In genomic region chr4:83486457-83487129, GRCh38 we compare ENCODE assay signal across 17 cellular contexts. TPM values are rescaled to one million over a fixed set of nuclear protein-coding genes. Genes with fewer than 3 reads are reported as not detected.
DNase-seq lines count a peak whose midpoint lies in the region; ATAC-seq and TF ChIP-seq lines count a peak whose summit lies in the region.
"Had no signal": no experiment of that assay in that cellular context is flagged by ENCODE, and none has a peak within 500 bp of the region (broad histone marks: within the 10 kb centered on the region; RNA-seq: fewer than 3 reads in every experiment).

No MANE protein-coding gene starts in this region.

- H2AFZ ChIP-seq in HCT116 (ENCODE audit: low read depth, low read length, poor library complexity, severe bottlenecking), result peak overlapping the region; percentile 64

- TF ChIP-seq CTCF in HCT116 (IDR thresholded peaks at IDR 0.05 in 2 of 3, conservative IDR thresholded peaks at IDR 0.05 in 1 of 3; ENCODE audit: borderline replicate concordance in 1 of 3, insufficient read depth in 1 of 3, low read depth in 2 of 3, low read length in 2 of 3) (no peak), liver (IDR thresholded peaks at IDR 0.05; ENCODE audit: low read depth, low read length, missing input control) (no peak), psoas muscle (IDR thresholded peaks at IDR 0.05) (no peak), chondrocyte (IDR thresholded peaks at IDR 0.05) (no peak)

- no peaks in the 10 kb centered on the region for H4K20me1 ChIP-seq in HCT116 (ENCODE audit: insufficient read depth)

- no peaks in the 10 kb centered on the region for H3K9me2 ChIP-seq in HCT116 (ENCODE audit: insufficient read depth)

- POLR2A ChIA-PET in CD4-positive, alpha-beta memory T cell (lab: Charles Lee; ENCODE audit: partially characterized antibody), result interaction anchor here (0.5 to 4.5 kb wide), 4 partner anchors 11 to 158 kb away, joined by 3 to 62 read pairs (median 20); partner anchors contain the start of genes GPAT3, HELQ and MRPS18C
- POLR2A ChIA-PET in HCT116 (lab: Charles Lee), result no interaction called here

- WGBS in liver, result 59% methylated on average over 3 of the region's 3 CpGs
- 81 to 89% (median 83%) methylated on average over 3 of the region's 3 CpGs for WGBS in psoas muscle, 3 donors

- intact Hi-C loops in CD4-positive, alpha-beta memory T cell (cut with micrococcal nuclease), result loop anchor here (10.0 kb wide), 1 partner anchor 1202 kb away; no protein-coding TSS in a partner anchor
- intact Hi-C loops in HCT116 (cut with micrococcal nuclease) (loop anchor here (2.0 kb wide), 1 partner anchor 42 kb away; no protein-coding TSS in a partner anchor), psoas muscle (cut with DNase I) (no loop called here)
- intact Hi-C loops in activated T-helper 2 cell treated with anti-CD3 and anti-CD28 coated beads, Interferon-gamma antibody, Interleukin-2, Interleukin-4, amounts not matched to agents 10 μg/mL and 5 μg/mL and 100 μg/mL, durations not matched to agents 14 hours and 24 hours and 36 hours (cut with micrococcal nuclease), result loop anchor here (10.0 kb wide), 1 partner anchor 202 kb away; the partner anchor contains the start of gene COQ2

- RAD21 ChIA-PET in HCT116 (lab: Charles Lee; ENCODE audit: low non-redundant PET in 1 of 2, low total read pairs in 2 of 2, uncharacterized antibody in 2 of 2, unreplicated experiment in 2 of 2), result no interaction called here

- no TSS peak for BruUV-seq in HCT116 (replicated peaks; lab: Mats Ljungman, UMichigan)

- no peak overlapping the region for H3K4me2 ChIP-seq in HCT116 (ENCODE audit: low read length)

- H3K27ac Mint-ChIP-seq in CD4-positive, alpha-beta memory T cell, result peak overlapping the region in 6 of 7 donors; percentile 64 to 93 (median 86)
- peak overlapping the region; percentile 26 for H3K27ac Mint-ChIP-seq in activated T-helper 2 cell treated with anti-CD3 and anti-CD28 coated beads, Interferon-gamma antibody, Interleukin-2, Interleukin-4, amounts not matched to agents 10 μg/mL and 5 μg/mL and 100 μg/mL, durations not matched to agents 14 hours and 24 hours and 36 hours
- no peak overlapping the region for H3K27ac Mint-ChIP-seq in chondrocyte (ENCODE audit: unreplicated experiment)
- H3K27ac Mint-ChIP-seq: activated naive CD4-positive, alpha-beta T cell treated with anti-CD3 and anti-CD28 coated beads, Interleukin-2, amount 10 ng/mL, durations not matched to agents 7 days and 5 days had no signal

- peaks cover 16 to 36% (median 24%) of the 10 kb centered on the region in 4 donors for H3K4me1 Mint-ChIP-seq in CD4-positive, alpha-beta memory T cell
- peaks cover 14% of the 10 kb centered on the region for H3K4me1 Mint-ChIP-seq in activated T-helper 2 cell treated with anti-CD3 and anti-CD28 coated beads, Interferon-gamma antibody, Interleukin-2, Interleukin-4, amounts not matched to agents 10 μg/mL and 5 μg/mL and 100 μg/mL, durations not matched to agents 14 hours and 24 hours and 36 hours (ENCODE audit: low read depth)
- peaks cover 13% of the 10 kb centered on the region for H3K4me1 Mint-ChIP-seq in chondrocyte (ENCODE audit: low read depth)

- CTCF ChIA-PET in CD4-positive, alpha-beta memory T cell (lab: Charles Lee; ENCODE audit: partially characterized antibody), result interaction anchor here (1.3 to 2.0 kb wide), 3 partner anchors 17 to 154 kb away, joined by 3 to 6 read pairs (median 5); no protein-coding TSS in a partner anchor
- CTCF ChIA-PET in HCT116 (lab: Charles Lee), result no interaction called here

- ATAC-seq in HCT116 (no peak), HG03460 (IDR thresholded peaks at IDR 0.05; ENCODE audit: unreplicated experiment) (no peak), HG02623 (IDR thresholded peaks at IDR 0.05; ENCODE audit: unreplicated experiment) (no peak), psoas muscle (no peak)
- ATAC-seq: effector memory CD8-positive, alpha-beta T cell; left lobe of liver had no signal

- TF ChIP-seq RAD21 in HCT116 (IDR thresholded peaks at IDR 0.05; ENCODE audit: low read depth), result no peak
- TF ChIP-seq RAD21 in liver (IDR thresholded peaks at IDR 0.05), result no peak

- DNase-seq in CD4-positive, alpha-beta memory T cell, result no peak
- DNase-seq in HCT116 (ENCODE audit: low read depth, low spot score), result no peak
- DNase-seq in activated T-helper 2 cell treated with anti-CD3 and anti-CD28 coated beads, Interferon-gamma antibody, Interleukin-2, Interleukin-4, amounts not matched to agents 10 μg/mL and 5 μg/mL and 100 μg/mL, durations not matched to agents 14 hours and 24 hours and 36 hours (ENCODE audit: low spot score), result no peak
- DNase-seq in psoas muscle, result no peak
- DNase-seq in chondrocyte (ENCODE audit: low spot score), result no peak
- DNase-seq: activated CD4-positive, alpha-beta T cell treated with anti-CD3 and anti-CD28 coated beads, Interleukin-2, amount 50 U/mL, for 4 hours; activated naive CD4-positive, alpha-beta T cell treated with anti-CD3 and anti-CD28 coated beads, Interleukin-2, amount 10 ng/mL, durations not matched to agents 7 days and 5 days; effector memory CD8-positive, alpha-beta T cell; NCI-H1417; NCI-H524 treated with DMSO at 0.1 percent for 48 hours; stimulated activated CD4-positive, alpha-beta T cell treated with anti-CD3 and anti-CD28 coated beads, Interleukin-4, amount 100 ng/mL, for 24 hours; WERI-Rb-1 had no signal

- no peaks in the 10 kb centered on the region for H3K79me2 ChIP-seq in HCT116 (ENCODE audit: insufficient read depth, low read length)

- H3K4me3 ChIP-seq in CD4-positive, alpha-beta memory T cell (ENCODE audit: low read length in 2 of 2), result no peak overlapping the region
- H3K4me3 ChIP-seq in HCT116 (replicated peaks in 1 of 2; ENCODE audit: low read depth in 1 of 2, low read length in 2 of 2), result no peak overlapping the region
- no peak overlapping the region for H3K4me3 ChIP-seq in liver (ENCODE audit: low read depth in 1 of 3, low read length in 3 of 3)
- no peak overlapping the region for H3K4me3 ChIP-seq in psoas muscle
- H3K4me3 ChIP-seq: HAP-1 had no signal

- H3K9me3 ChIP-seq in CD4-positive, alpha-beta memory T cell (ENCODE audit: control insufficient read depth in 1 of 2, low read length in 2 of 2), result no peaks in the 10 kb centered on the region
- H3K9me3 ChIP-seq in HCT116 (ENCODE audit: control insufficient read depth in 1 of 2, insufficient read depth in 1 of 2, low read depth in 1 of 2, low read length in 2 of 2) (no peaks in the 10 kb centered on the region), liver (ENCODE audit: control insufficient read depth in 4 of 4, low read length in 3 of 4) (no peaks in the 10 kb centered on the region), psoas muscle (no peaks in the 10 kb centered on the region)
- H3K9me3 ChIP-seq: HAP-1 had no signal

- H3K4me3 Mint-ChIP-seq in CD4-positive, alpha-beta memory T cell, result peak overlapping the region in 4 of 8 donors; percentile 15 to 59 (median 36)
- peak overlapping the region; percentile 30 for H3K4me3 Mint-ChIP-seq in activated T-helper 2 cell treated with anti-CD3 and anti-CD28 coated beads, Interferon-gamma antibody, Interleukin-2, Interleukin-4, amounts not matched to agents 10 μg/mL and 5 μg/mL and 100 μg/mL, durations not matched to agents 14 hours and 24 hours and 36 hours (ENCODE audit: low read depth)
- no peak overlapping the region for H3K4me3 Mint-ChIP-seq in chondrocyte (ENCODE audit: unreplicated experiment)
- H3K4me3 Mint-ChIP-seq: activated naive CD4-positive, alpha-beta T cell treated with anti-CD3 and anti-CD28 coated beads, Interleukin-2, amount 10 ng/mL, durations not matched to agents 7 days and 5 days; effector memory CD8-positive, alpha-beta T cell had no signal

- H3K9ac ChIP-seq in HCT116 (ENCODE audit: low read length), result no peak overlapping the region
- H3K9ac ChIP-seq in liver (ENCODE audit: low read depth in 1 of 2, low read length in 2 of 2), result no peak overlapping the region

- no peaks in the 10 kb centered on the region for H3K36me3 ChIP-seq in CD4-positive, alpha-beta memory T cell (ENCODE audit: insufficient read depth, low read length)
- no peaks in the 10 kb centered on the region for H3K36me3 ChIP-seq in HCT116 (ENCODE audit: control insufficient read depth in 1 of 2, insufficient read depth in 2 of 2, low read length in 2 of 2)
- H3K36me3 ChIP-seq in liver (ENCODE audit: control insufficient read depth in 4 of 4, insufficient read depth in 3 of 4, low read depth in 1 of 4, low read length in 3 of 4), result no peaks in the 10 kb centered on the region
- H3K36me3 ChIP-seq in psoas muscle (ENCODE audit: insufficient read depth in 1 of 2, low read depth in 1 of 2), result peaks cover 0 to 7% of the 10 kb centered on the region in 2 donors
- H3K36me3 ChIP-seq: HAP-1, WERI-Rb-1 had no signal

- H3K27me3 Mint-ChIP-seq in CD4-positive, alpha-beta memory T cell, result peaks cover 0 to 2% of the 10 kb centered on the region in 2 donors
- H3K27me3 Mint-ChIP-seq in activated T-helper 2 cell treated with anti-CD3 and anti-CD28 coated beads, Interferon-gamma antibody, Interleukin-2, Interleukin-4, amounts not matched to agents 10 μg/mL and 5 μg/mL and 100 μg/mL, durations not matched to agents 14 hours and 24 hours and 36 hours (ENCODE audit: low read depth), result no peaks in the 10 kb centered on the region
- peaks cover 3% of the 10 kb centered on the region for H3K27me3 Mint-ChIP-seq in chondrocyte (ENCODE audit: low read depth)
- H3K27me3 Mint-ChIP-seq: effector memory CD8-positive, alpha-beta T cell had no signal

- no peak overlapping the region for H3K27ac ChIP-seq in CD4-positive, alpha-beta memory T cell (ENCODE audit: low read depth, low read length)
- no peak overlapping the region for H3K27ac ChIP-seq in HCT116 (ENCODE audit: low read depth, low read length)
- H3K27ac ChIP-seq in liver (ENCODE audit: low read depth in 1 of 2, low read length in 2 of 2), result no peak overlapping the region
- H3K27ac ChIP-seq in psoas muscle, result no peak overlapping the region
- H3K27ac ChIP-seq: WERI-Rb-1 had no signal

- H3K27me3 ChIP-seq in CD4-positive, alpha-beta memory T cell (ENCODE audit: insufficient read depth, low read length), result no peaks in the 10 kb centered on the region
- no peaks in the 10 kb centered on the region for H3K27me3 ChIP-seq in HCT116 (ENCODE audit: insufficient read depth, low read length)
- H3K27me3 ChIP-seq in liver (ENCODE audit: control insufficient read depth in 4 of 4, insufficient read depth in 4 of 4, low read length in 3 of 4), result no peaks in the 10 kb centered on the region
- no peaks in the 10 kb centered on the region for H3K27me3 ChIP-seq in psoas muscle (ENCODE audit: insufficient read depth in 3 of 3, low read length in 2 of 3)

- peaks cover 23% of the 10 kb centered on the region for H3K4me1 ChIP-seq in CD4-positive, alpha-beta memory T cell (ENCODE audit: insufficient read depth, low read length)
- H3K4me1 ChIP-seq in HCT116 (ENCODE audit: control insufficient read depth in 1 of 2, insufficient read depth in 2 of 2, low read length in 2 of 2) (peaks cover 7 to 16% of the 10 kb centered on the region in 2 experiments; a peak in 3 of 4 replicates), liver (ENCODE audit: control insufficient read depth in 4 of 4, insufficient read depth in 4 of 4, low read length in 3 of 4) (peaks cover 4 to 13% (median 11%) of the 10 kb centered on the region in 4 donors), psoas muscle (peaks cover 8% of the 10 kb centered on the region)

- no peaks in the 10 kb centered on the region for H3K9me3 Mint-ChIP-seq in CD4-positive, alpha-beta memory T cell
- no peaks in the 10 kb centered on the region for H3K9me3 Mint-ChIP-seq in activated T-helper 2 cell treated with anti-CD3 and anti-CD28 coated beads, Interferon-gamma antibody, Interleukin-2, Interleukin-4, amounts not matched to agents 10 μg/mL and 5 μg/mL and 100 μg/mL, durations not matched to agents 14 hours and 24 hours and 36 hours
- no peaks in the 10 kb centered on the region for H3K9me3 Mint-ChIP-seq in chondrocyte (ENCODE audit: low read depth)
- H3K9me3 Mint-ChIP-seq: activated naive CD4-positive, alpha-beta T cell treated with anti-CD3 and anti-CD28 coated beads, Interleukin-2, amount 10 ng/mL, durations not matched to agents 7 days and 5 days; effector memory CD8-positive, alpha-beta T cell had no signal

- H3K36me3 Mint-ChIP-seq in CD4-positive, alpha-beta memory T cell, result peaks cover 0 to 3% of the 10 kb centered on the region in 2 donors
- H3K36me3 Mint-ChIP-seq in activated T-helper 2 cell treated with anti-CD3 and anti-CD28 coated beads, Interferon-gamma antibody, Interleukin-2, Interleukin-4, amounts not matched to agents 10 μg/mL and 5 μg/mL and 100 μg/mL, durations not matched to agents 14 hours and 24 hours and 36 hours (ENCODE audit: low read depth), result peaks cover 4% of the 10 kb centered on the region
- H3K36me3 Mint-ChIP-seq in chondrocyte (ENCODE audit: low read depth), result no peaks in the 10 kb centered on the region
- H3K36me3 Mint-ChIP-seq: activated naive CD4-positive, alpha-beta T cell treated with anti-CD3 and anti-CD28 coated beads, Interleukin-2, amount 10 ng/mL, durations not matched to agents 7 days and 5 days had no signal

- TF ChIP-seq POLR2A in HCT116 (IDR thresholded peaks at IDR 0.05; ENCODE audit: borderline replicate concordance, extremely low read depth, insufficient read depth, insufficient read length), result no peak

RNA-seq across cellular contexts. Expression of gene ABRAXAS1, which starts 1.7 kb away (rescaled TPM):
- total RNA-seq in CD4-positive, alpha-beta memory T cell, result 10 to 100 TPM; 35.9 to 36.7 TPM
- 10 to 100 TPM; 10.6 to 15.4 TPM for polyA plus RNA-seq in CD4-positive, alpha-beta memory T cell
- total RNA-seq in HCT116 (2021; ENCODE audit: unreplicated experiment) (23.3 TPM), liver (1 to 10 TPM; 1.6 to 7.8 TPM), psoas muscle (10 to 100 TPM; 10.2 to 15.6 (median 13.3) TPM), chondrocyte (11.0 to 14.6 TPM (median 12.2 TPM) in 3 replicates)
- polyA plus RNA-seq in HCT116 (2012), result 5.3 and 6.6 TPM in 2 replicates
- 15.7 and 16.0 TPM in 2 replicates for total RNA-seq in activated T-helper 2 cell treated with anti-CD3 and anti-CD28 coated beads, Interferon-gamma antibody, Interleukin-2, Interleukin-4, amounts not matched to agents 10 μg/mL and 5 μg/mL and 100 μg/mL, durations not matched to agents 14 hours and 24 hours and 36 hours
- polyA plus RNA-seq in liver (1 to 10 TPM in 1 of 2 donors, under 1 TPM in 1; 0.96 to 1.0 TPM), psoas muscle (1 to 10 TPM; 3.3 to 6.8 (median 6.5) TPM)

RNA-seq across cellular contexts. Expression of gene MRPS18C, which starts 30.7 kb away (rescaled TPM):
- total RNA-seq in CD4-positive, alpha-beta memory T cell, result 10 to 100 TPM; 45.7 to 51.4 TPM
- 10 to 100 TPM; 60.9 to 76.3 TPM for polyA plus RNA-seq in CD4-positive, alpha-beta memory T cell
- total RNA-seq in HCT116 (2021; ENCODE audit: unreplicated experiment) (59.1 TPM), liver (10 to 100 TPM; 12.2 to 20.7 TPM), psoas muscle (10 to 100 TPM; 38.2 to 60.1 (median 46.1) TPM), chondrocyte (28.1 to 47.2 TPM (median 34.5 TPM) in 3 replicates)
- polyA plus RNA-seq in HCT116 (2012), result 35.3 and 40.9 TPM in 2 replicates
- total RNA-seq in activated T-helper 2 cell treated with anti-CD3 and anti-CD28 coated beads, Interferon-gamma antibody, Interleukin-2, Interleukin-4, amounts not matched to agents 10 μg/mL and 5 μg/mL and 100 μg/mL, durations not matched to agents 14 hours and 24 hours and 36 hours, result 72.2 and 73.8 TPM in 2 replicates
- polyA plus RNA-seq in liver (10 to 100 TPM; 13.4 to 97.3 TPM), psoas muscle (10 to 100 TPM; 35.6 to 78.4 (median 50.3) TPM)

RNA-seq across cellular contexts. Expression of gene HELQ, which starts 31.0 kb away (rescaled TPM):
- total RNA-seq in CD4-positive, alpha-beta memory T cell, result 10 to 100 TPM; 48.1 to 49.0 TPM
- polyA plus RNA-seq in CD4-positive, alpha-beta memory T cell, result 10 to 100 TPM; 17.5 to 24.0 TPM
- 14.6 TPM for total RNA-seq in HCT116 (2021; ENCODE audit: unreplicated experiment)
- polyA plus RNA-seq in HCT116 (2012), result 5.6 and 7.2 TPM in 2 replicates
- total RNA-seq in activated T-helper 2 cell treated with anti-CD3 and anti-CD28 coated beads, Interferon-gamma antibody, Interleukin-2, Interleukin-4, amounts not matched to agents 10 μg/mL and 5 μg/mL and 100 μg/mL, durations not matched to agents 14 hours and 24 hours and 36 hours, result 11.0 and 11.9 TPM in 2 replicates
- 10 to 100 TPM in 1 of 2 donors, 1 to 10 TPM in 1; 7.6 to 10.0 TPM for total RNA-seq in liver
- 1 to 10 TPM; 5.8 TPM for polyA plus RNA-seq in liver
- total RNA-seq in psoas muscle, result 10 to 100 TPM; 14.1 to 19.1 (median 17.3) TPM
- polyA plus RNA-seq in psoas muscle, result 10 to 100 TPM in 1 of 3 donors, 1 to 10 TPM in 2; 7.4 to 20.9 (median 7.4) TPM
- 7.2 to 13.5 TPM (median 9.6 TPM) in 3 replicates for total RNA-seq in chondrocyte

RNA-seq across cellular contexts. Expression of gene GPAT3, which starts 49.3 kb away (rescaled TPM):
- 1 to 10 TPM; 7.8 to 8.8 TPM for total RNA-seq in CD4-positive, alpha-beta memory T cell
- 10 to 100 TPM; 11.7 to 13.4 TPM for polyA plus RNA-seq in CD4-positive, alpha-beta memory T cell
- total RNA-seq in HCT116 (2021; ENCODE audit: unreplicated experiment), result 36.7 TPM
- polyA plus RNA-seq in HCT116 (2012), result 12.4 and 18.9 TPM in 2 replicates
- total RNA-seq in activated T-helper 2 cell treated with anti-CD3 and anti-CD28 coated beads, Interferon-gamma antibody, Interleukin-2, Interleukin-4, amounts not matched to agents 10 μg/mL and 5 μg/mL and 100 μg/mL, durations not matched to agents 14 hours and 24 hours and 36 hours, result 8.8 and 9.7 TPM in 2 replicates
- total RNA-seq in liver, result 1 to 10 TPM; 1.8 to 5.3 TPM
- polyA plus RNA-seq in liver, result 1 to 10 TPM; 3.8 to 6.2 TPM
- 10 to 100 TPM; 18.9 to 55.5 (median 32.6) TPM for total RNA-seq in psoas muscle
- polyA plus RNA-seq in psoas muscle, result 100 to 1,000 TPM in 1 of 3 donors, 10 to 100 TPM in 2; 42.0 to 108 (median 49.2) TPM
- 0.07 to 0.17 TPM (median 0.15 TPM) in 3 replicates for total RNA-seq in chondrocyte

Comparison
In these comparisons a context has a peak if more than half of its experiments do, and no peak if none do; other contexts are left out.
1. intact Hi-C loops: an anchor here in CD4-positive, alpha-beta memory T cell (10.0 kb wide), HCT116 (2.0 kb wide) and activated T-helper 2 cell treated with anti-CD3 and anti-CD28 coated beads, Interferon-gamma antibody, Interleukin-2, Interleukin-4, amounts not matched to agents 10 μg/mL and 5 μg/mL and 100 μg/mL, durations not matched to agents 14 hours and 24 hours and 36 hours (10.0 kb wide); none called in psoas muscle.